Comparison of ENCODE assay signal across 1 cellular context in genomic region chr10:68900427-68901105, GRCh38.
TF ChIP-seq lines count a peak whose summit lies in the region.

No MANE protein-coding gene starts in this region.

TF ChIP-seq in HepG2, 621 proteins besides CTCF, POLR2A, EP300 and RAD21 (continued from another document and continues in another):
- 0 out of 2 replicates have a peak, but pooled peaks have one; percentile 36 for TF ChIP-seq ZSCAN21 (CRISPR knock-in tag; IDR thresholded peaks at IDR 0.05; ENCODE audit: borderline replicate concordance)
- peak; percentile 87 for TF ChIP-seq MYPOP (CRISPR knock-in tag; IDR thresholded peaks at IDR 0.05)
- 0 out of 2 replicates have a peak, but pooled peaks have one; percentile 51 for TF ChIP-seq MBD4 (IDR thresholded peaks at IDR 0.05; ENCODE audit: borderline replicate concordance, low read length)
- peak; percentile 93 for TF ChIP-seq ZNF784 (CRISPR knock-in tag; IDR thresholded peaks at IDR 0.05; ENCODE audit: borderline replicate concordance)
- TF ChIP-seq SIX1 (CRISPR knock-in tag; IDR thresholded peaks at IDR 0.05; ENCODE audit: borderline replicate concordance), result no peak
- peak; percentile 25; the same call in 1 of the 2 replicates for TF ChIP-seq HMG20B (CRISPR knock-in tag; conservative IDR thresholded peaks at IDR 0.05)
- peak; percentile 79; the same call in 1 of the 2 replicates for TF ChIP-seq ETV6 (CRISPR knock-in tag; conservative IDR thresholded peaks at IDR 0.05)
- TF ChIP-seq ZNF670 (CRISPR knock-in tag; IDR thresholded peaks at IDR 0.05; ENCODE audit: borderline replicate concordance), result peak; percentile 30; the same call in 1 of the 2 replicates
- peak; percentile 56; the same call in 1 of the 2 replicates for TF ChIP-seq RXRA (CRISPR knock-in tag; IDR thresholded peaks at IDR 0.05)
- TF ChIP-seq PRPF4 (IDR thresholded peaks at IDR 0.05; ENCODE audit: low read depth, low read length, poor library complexity, severe bottlenecking), result no peak
- TF ChIP-seq YEATS2 (CRISPR knock-in tag; IDR thresholded peaks at IDR 0.05; ENCODE audit: borderline replicate concordance), result peak; percentile 87
- TF ChIP-seq ARNTL (CRISPR knock-in tag; IDR thresholded peaks at IDR 0.05), result peak; percentile 54
- TF ChIP-seq ZNF577 (CRISPR knock-in tag; IDR thresholded peaks at IDR 0.05; ENCODE audit: borderline replicate concordance, low read depth), result 0 out of 2 replicates have a peak, but pooled peaks have one; percentile 40
- TF ChIP-seq ZNF180 (CRISPR knock-in tag; IDR thresholded peaks at IDR 0.05; ENCODE audit: borderline replicate concordance, low read depth), result no peak
- TF ChIP-seq E2F5 (CRISPR knock-in tag; conservative IDR thresholded peaks at IDR 0.05), result no peak
- TF ChIP-seq KAT8 (CRISPR knock-in tag; IDR thresholded peaks at IDR 0.05), result peak; percentile 91
- TF ChIP-seq ZNF235 (CRISPR knock-in tag; IDR thresholded peaks at IDR 0.05; ENCODE audit: borderline replicate concordance), result no peak; the same call in 1 of the 2 replicates
- peak; percentile 57; the same call in 1 of the 2 replicates for TF ChIP-seq ISL2 (CRISPR knock-in tag; IDR thresholded peaks at IDR 0.05)
- no peak for TF ChIP-seq SKIL (CRISPR knock-in tag; IDR thresholded peaks at IDR 0.05; ENCODE audit: borderline replicate concordance)
- no peak for TF ChIP-seq NCOR1 (IDR thresholded peaks at IDR 0.05; ENCODE audit: borderline replicate concordance, low read length)
- peak; percentile 34; the same call in 1 of the 2 replicates for TF ChIP-seq MED13 (CRISPR knock-in tag; IDR thresholded peaks at IDR 0.05)
- no peak for TF ChIP-seq MZF1 (CRISPR knock-in tag; IDR thresholded peaks at IDR 0.05; ENCODE audit: borderline replicate concordance)
- TF ChIP-seq ZNF709 (CRISPR knock-in tag; IDR thresholded peaks at IDR 0.05), result peak; percentile 85
- no peak for TF ChIP-seq KLF6 (CRISPR knock-in tag; IDR thresholded peaks at IDR 0.05)
- TF ChIP-seq ZFP41 (CRISPR knock-in tag; IDR thresholded peaks at IDR 0.05; ENCODE audit: borderline replicate concordance), result peak; percentile 53; the same call in 1 of the 2 replicates
- peak; percentile 33; the same call in 1 of the 2 replicates for TF ChIP-seq MED1 (CRISPR knock-in tag; IDR thresholded peaks at IDR 0.05)
- TF ChIP-seq PAX8 (CRISPR knock-in tag; IDR thresholded peaks at IDR 0.05; ENCODE audit: borderline replicate concordance), result peak; percentile 92; the same call in 1 of the 2 replicates
- peak; percentile 94 for TF ChIP-seq ZBTB7A (CRISPR knock-in tag; IDR thresholded peaks at IDR 0.05)
- peak; percentile 85 for TF ChIP-seq ZNF350 (CRISPR knock-in tag; IDR thresholded peaks at IDR 0.05; ENCODE audit: borderline replicate concordance, low read depth)
- TF ChIP-seq FIP1L1 (IDR thresholded peaks at IDR 0.05; ENCODE audit: borderline replicate concordance, insufficient read depth, low read depth, low read length), result no peak
- TF ChIP-seq HIC2 (CRISPR knock-in tag; IDR thresholded peaks at IDR 0.05; ENCODE audit: low read depth), result peak; percentile 10; the same call in 1 of the 2 replicates
- TF ChIP-seq ZNF12 (CRISPR knock-in tag; IDR thresholded peaks at IDR 0.05), result no peak
- TF ChIP-seq ZNF558 (CRISPR knock-in tag; IDR thresholded peaks at IDR 0.05; ENCODE audit: borderline replicate concordance), result no peak; the same call in 1 of the 2 replicates
- peak; percentile 75; the same call in 1 of the 2 replicates for TF ChIP-seq ZNF615 (CRISPR knock-in tag; IDR thresholded peaks at IDR 0.05; ENCODE audit: borderline replicate concordance)
- peak; percentile 88; the same call in 1 of the 2 replicates for TF ChIP-seq ZNF839 (CRISPR knock-in tag; IDR thresholded peaks at IDR 0.05; ENCODE audit: borderline replicate concordance)
- peak in 1 of 2 experiments; percentile 82; a peak in 2 of 4 replicates for TF ChIP-seq ATF4 (CRISPR knock-in tag; IDR thresholded peaks at IDR 0.05)
- no peak for TF ChIP-seq ZNF710 (CRISPR knock-in tag; IDR thresholded peaks at IDR 0.05; ENCODE audit: borderline replicate concordance)
- TF ChIP-seq SRSF4 (IDR thresholded peaks at IDR 0.05; ENCODE audit: low read depth, low read length, poor library complexity, severe bottlenecking), result no peak
- peak; percentile 85; the same call in 1 of the 2 replicates for TF ChIP-seq HOMEZ (CRISPR knock-in tag; IDR thresholded peaks at IDR 0.05; ENCODE audit: low read depth)
- peak; percentile 61; the same call in 1 of the 2 replicates for TF ChIP-seq ATF3 (CRISPR knock-in tag; IDR thresholded peaks at IDR 0.05)
- TF ChIP-seq ZHX2 (IDR thresholded peaks at IDR 0.05; ENCODE audit: low read depth), result no peak
- no peak for TF ChIP-seq ZHX2 (CRISPR knock-in tag; IDR thresholded peaks at IDR 0.05; ENCODE audit: borderline replicate concordance)
